ENCODE assay signal across 7 cellular contexts in genomic region chr1:55437692-55438091, GRCh38.
"Had no signal": no experiment of that assay in that cellular context is flagged by ENCODE, and none has a peak within 500 bp of the region (broad histone marks: within the 10 kb centered on the region; RNA-seq: fewer than 3 reads in every experiment).

No MANE protein-coding gene starts in this region.

- H3K4me1 Mint-ChIP-seq: IgD-negative memory B cell had no signal

- DNase-seq: GM23248, GOT3, H7, HFFc6, KBM-7 had no signal

- H3K36me3 Mint-ChIP-seq: IgD-negative memory B cell had no signal

- ATAC-seq: HCT116 had no signal

- H3K27ac Mint-ChIP-seq: HFFc6, IgD-negative memory B cell had no signal

- H3K4me3 Mint-ChIP-seq: HFFc6 had no signal
